ENCODE assay signal across 1 cellular context in genomic region chr10:71255540-71255816, GRCh38.
TF ChIP-seq lines count a peak whose summit lies in the region.

No MANE protein-coding gene starts in this region.

TF ChIP-seq in HCT116, 20 proteins besides CTCF, POLR2A, EP300 and RAD21 (continued from another document):
- no peak for TF ChIP-seq REST (IDR thresholded peaks at IDR 0.05; ENCODE audit: low read depth)
- no peak for TF ChIP-seq ZBTB33 (IDR thresholded peaks at IDR 0.05; ENCODE audit: extremely low read depth, insufficient replicate concordance, low read length)
- TF ChIP-seq TCF7L2 (IDR thresholded peaks at IDR 0.05; ENCODE audit: borderline replicate concordance, extremely low read depth, insufficient read depth, insufficient read length) = no peak
- TF ChIP-seq ZNF274 (IDR thresholded peaks at IDR 0.05; ENCODE audit: low read depth, low read length) = no peak
- TF ChIP-seq EGR1 (IDR thresholded peaks at IDR 0.05; ENCODE audit: low read depth) = no peak
- no peak for TF ChIP-seq POLR2AphosphoS5 (IDR thresholded peaks at IDR 0.05; ENCODE audit: low read depth, low read length)
- TF ChIP-seq MAX (IDR thresholded peaks at IDR 0.05) = no peak
- TF ChIP-seq CEBPB (IDR thresholded peaks at IDR 0.05; ENCODE audit: low read depth) = no peak
- no peak for TF ChIP-seq ELF1 (IDR thresholded peaks at IDR 0.05; ENCODE audit: borderline replicate concordance, low read depth)
- TF ChIP-seq JUND (IDR thresholded peaks at IDR 0.05) = no peak
- no peak for TF ChIP-seq YY1 (IDR thresholded peaks at IDR 0.05; ENCODE audit: extremely low read depth, insufficient replicate concordance, low read depth, low read length)
TF ChIP-seq in HCT116: peak in this region for 0.
